20 cellular contexts compared by ENCODE assay signal in the genomic region with DNA sequence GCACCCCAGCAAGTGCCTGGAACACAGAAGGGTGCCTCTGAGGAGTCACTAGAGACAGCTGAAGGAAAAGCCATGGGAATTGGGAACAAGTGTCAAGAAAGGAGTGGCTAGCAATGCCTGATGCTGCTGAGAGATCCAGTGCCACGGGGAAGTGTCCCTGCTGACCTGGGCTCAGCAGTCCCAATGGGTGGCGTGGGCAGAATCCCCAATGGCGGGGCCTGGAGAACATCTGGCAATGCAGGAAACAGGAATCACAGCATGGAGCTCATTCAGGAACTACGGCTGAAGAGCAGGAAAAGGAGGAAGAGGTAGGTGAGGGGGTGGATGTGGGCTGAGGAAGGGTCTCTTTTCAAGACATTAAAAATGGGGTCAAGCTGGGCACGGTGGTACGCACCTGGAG. TPM values are rescaled to one million over a fixed set of nuclear protein-coding genes. Genes with fewer than 3 reads are reported as not detected.
DNase-seq lines count a peak whose midpoint lies in the region; FAIRE-seq and TF ChIP-seq lines count a peak whose summit lies in the region.
"Had no signal": no experiment of that assay in that cellular context is flagged by ENCODE, and none has a peak within 500 bp of the region (broad histone marks: within the 10 kb centered on the region; RNA-seq: fewer than 3 reads in every experiment).

No MANE protein-coding gene starts in this region.

- peak overlapping the region; percentile 44 for H3K27ac Mint-ChIP-seq in endothelial cell (ENCODE audit: unreplicated experiment)
- H3K27ac Mint-ChIP-seq in type B pancreatic cell = no peak overlapping the region
- H3K27ac Mint-ChIP-seq: GM23338 had no signal

- H3K9me3 Mint-ChIP-seq in endothelial cell (ENCODE audit: unreplicated experiment) (no peaks in the 10 kb centered on the region), type B pancreatic cell (no peaks in the 10 kb centered on the region)
- H3K9me3 Mint-ChIP-seq: GM23338 had no signal

- peaks cover 7% of the 10 kb centered on the region for H3K27me3 Mint-ChIP-seq in endothelial cell (ENCODE audit: unreplicated experiment)
- H3K27me3 Mint-ChIP-seq in type B pancreatic cell = no peaks in the 10 kb centered on the region

- H3K4me3 Mint-ChIP-seq in endothelial cell (ENCODE audit: unreplicated experiment) = peak overlapping the region; percentile 65
- H3K4me3 Mint-ChIP-seq in type B pancreatic cell = no peak overlapping the region
- H3K4me3 Mint-ChIP-seq: GM23338 had no signal

- H3K4me1 Mint-ChIP-seq in endothelial cell (ENCODE audit: unreplicated experiment) = peaks cover 56% of the 10 kb centered on the region
- peaks cover 14% of the 10 kb centered on the region for H3K4me1 Mint-ChIP-seq in type B pancreatic cell (ENCODE audit: unreplicated experiment)

- H3K4me3 ChIP-seq in DOHH2 (ENCODE audit: low read length) (peak overlapping the region; percentile 55), spleen (no peak overlapping the region), coronary artery (no peak overlapping the region)
- H3K4me3 ChIP-seq: GM23338 had no signal

- no peaks in the 10 kb centered on the region for H3K9me2 ChIP-seq in DOHH2 (replicated peaks; ENCODE audit: control insufficient read depth, low read length)

- WGBS in spleen, 5 donors = 82 to 91% (median 84%) methylated on average over 6 of the region's 6 CpGs

- H3K4me1 ChIP-seq in DOHH2 (ENCODE audit: control insufficient read depth, low read length) (peaks cover 92% of the 10 kb centered on the region), spleen (peaks cover 0 to 92% (median 48%) of the 10 kb centered on the region in 6 donors)

- DNase-seq in NCI-H69 (lab: John Stamatoyannopoulos, UW) = peak; percentile 22
- DNase-seq in endothelial cell (ENCODE audit: low spot score) = no peak
- peak; percentile 42 for DNase-seq in spleen
- no peak for DNase-seq in coronary artery (ENCODE audit: low spot score)
- no peak for DNase-seq in type B pancreatic cell (ENCODE audit: extremely low spot score, unreplicated experiment)
- no peak for DNase-seq in GM12891 (ENCODE audit: insufficient read length, low spot score)
- DNase-seq: DMS79 treated with DMSO at 0.1 percent for 48 hours, KBM-7, NCI-H1105 treated with DMSO at 0.1 percent for 48 hours, NCI-H1694, NCI-H2081 treated with DMSO at 0.1 percent for 48 hours, NCI-H748 treated with DMSO at 0.1 percent for 48 hours, PC-3 had no signal

- no peaks in the 10 kb centered on the region for H4K20me1 ChIP-seq in DOHH2 (ENCODE audit: control insufficient read depth, insufficient read depth, low read depth, low read length)

- no peak for FAIRE-seq in GM12891 (lab: Jason Lieb, UNC)
- FAIRE-seq: G401.6 had no signal

- H3K36me3 Mint-ChIP-seq in endothelial cell (ENCODE audit: low read depth, unreplicated experiment) (no peaks in the 10 kb centered on the region), type B pancreatic cell (peaks cover 11% of the 10 kb centered on the region)

- H3K79me2 ChIP-seq in DOHH2 (ENCODE audit: control insufficient read depth, low read length) = peaks cover 89% of the 10 kb centered on the region

- H3K27ac ChIP-seq in DOHH2 (ENCODE audit: low read depth, low read length) (peak overlapping the region; percentile 60), spleen (peak overlapping the region in 2 of 8 donors; percentile 19 to 30), coronary artery (no peak overlapping the region)
- H3K27ac ChIP-seq: C4-2B, RWPE1 had no signal

- no peaks in the 10 kb centered on the region for H3K9me3 ChIP-seq in DOHH2 (ENCODE audit: control insufficient read depth, insufficient read depth, low read length)
- H3K9me3 ChIP-seq in spleen = no peaks in the 10 kb centered on the region

- H3K27me3 ChIP-seq in DOHH2 (ENCODE audit: control insufficient read depth, low read length) = no peaks in the 10 kb centered on the region
- H3K27me3 ChIP-seq in spleen (replicated peaks in 1 of 7) = no peaks in the 10 kb centered on the region

- no peak for TF ChIP-seq CTCF in DOHH2 (IDR thresholded peaks at IDR 0.05; ENCODE audit: low read depth, low read length, poor library complexity, severe bottlenecking)
- no peak for TF ChIP-seq CTCF in endothelial cell (IDR thresholded peaks at IDR 0.05; ENCODE audit: unreplicated experiment)
- no peak for TF ChIP-seq CTCF in spleen (IDR thresholded peaks at IDR 0.05 in 8 of 11, conservative IDR thresholded peaks at IDR 0.05 in 3 of 11)
- no peak for TF ChIP-seq CTCF in coronary artery (IDR thresholded peaks at IDR 0.05)
- no peak for TF ChIP-seq CTCF in type B pancreatic cell (conservative IDR thresholded peaks at IDR 0.05)

- H3K36me3 ChIP-seq in DOHH2 (ENCODE audit: control insufficient read depth, low read length) = peaks cover 22% of the 10 kb centered on the region
- H3K36me3 ChIP-seq in spleen = peaks cover 0 to 15% (median 0%) of the 10 kb centered on the region in 6 donors

- TF ChIP-seq POLR2A in spleen (IDR thresholded peaks at IDR 0.05) = no peak
- no peak for TF ChIP-seq POLR2A in GM12891 (IDR thresholded peaks at IDR 0.05; ENCODE audit: low read depth, low read length)

- H3F3A ChIP-seq in DOHH2 (ENCODE audit: control insufficient read depth, insufficient read depth) = peaks cover 19% of the 10 kb centered on the region

- H3K4me2 ChIP-seq in DOHH2 (ENCODE audit: low read length) = peak overlapping the region; percentile 71
- H3K4me2 ChIP-seq: GM23338 had no signal

- intact Hi-C loops in spleen (cut with DNase I; ENCODE audit: low total_unique reads) = no loop called here

TF ChIP-seq in GM12891, 5 proteins besides CTCF, POLR2A, EP300 and RAD21:
- TF ChIP-seq POLR2AphosphoS5 (IDR thresholded peaks at IDR 0.05; ENCODE audit: low read depth, low read length) (no peak), POU2F2 (IDR thresholded peaks at IDR 0.05; ENCODE audit: low read depth, low read length) (no peak), PAX5 (IDR thresholded peaks at IDR 0.05; ENCODE audit: insufficient read depth, low read length, severe bottlenecking) (no peak), SPI1 (IDR thresholded peaks at IDR 0.05; ENCODE audit: low read depth, low read length) (no peak), TAF1 (IDR thresholded peaks at IDR 0.05; ENCODE audit: low read depth, low read length) (no peak)

RNA-seq across cellular contexts. Expression of a gene that starts 30.1 kb away (rescaled TPM):
- total RNA-seq in endothelial cell (ENCODE audit: unreplicated experiment) (49.0 TPM), spleen (10 to 100 TPM; 24.1 to 55.9 (median 32.5) TPM), type B pancreatic cell (ENCODE audit: low replicate concordance) (38.5 and 51.5 TPM in 2 replicates)
- polyA plus RNA-seq in spleen = 10 to 100 TPM in 1 of 3 donors, 1 to 10 TPM in 2; 7.2 to 14.3 (median 8.5) TPM
- polyA plus RNA-seq in GM12891 (2012; ENCODE audit: low read depth, missing spikeins) = 14.6 TPM

RNA-seq across cellular contexts. Expression of a gene that starts 38.5 kb away (rescaled TPM):
- 15.4 TPM for total RNA-seq in endothelial cell (ENCODE audit: unreplicated experiment)
- 1 to 10 TPM; 3.7 to 7.2 (median 5.7) TPM for total RNA-seq in spleen
- polyA plus RNA-seq in spleen = 10 to 100 TPM in 1 of 3 donors, 1 to 10 TPM in 2; 8.1 to 11.4 (median 9.6) TPM
- total RNA-seq in type B pancreatic cell (ENCODE audit: low replicate concordance) = 4.3 and 26.8 TPM in 2 replicates
- 0.27 TPM for polyA plus RNA-seq in GM12891 (2012; ENCODE audit: low read depth, missing spikeins)

RNA-seq across cellular contexts. Expression of a gene that starts 44.5 kb away (rescaled TPM):
- total RNA-seq in endothelial cell (ENCODE audit: unreplicated experiment) = not detected
- not detected for total RNA-seq in spleen
- under 1 TPM in 2 of 3 donors, not detected in 1; 0.19 to 0.22 TPM for polyA plus RNA-seq in spleen
- not detected in 2 replicates for total RNA-seq in type B pancreatic cell (ENCODE audit: low replicate concordance)
- 0.13 TPM for polyA plus RNA-seq in GM12891 (2012; ENCODE audit: low read depth, missing spikeins)
- total RNA-seq: A673, NCI-H460, PC-3 had no signal

Comparison
In these comparisons a context has a peak if more than half of its experiments do, and no peak if none do; other contexts are left out.
1. DNase-seq: peak in NCI-H69 (single experiment) and spleen (single experiment); none in endothelial cell (single experiment), coronary artery (single experiment), type B pancreatic cell (single experiment) and GM12891 (single experiment).